22 cellular contexts compared by ENCODE assay signal in the genomic region with DNA sequence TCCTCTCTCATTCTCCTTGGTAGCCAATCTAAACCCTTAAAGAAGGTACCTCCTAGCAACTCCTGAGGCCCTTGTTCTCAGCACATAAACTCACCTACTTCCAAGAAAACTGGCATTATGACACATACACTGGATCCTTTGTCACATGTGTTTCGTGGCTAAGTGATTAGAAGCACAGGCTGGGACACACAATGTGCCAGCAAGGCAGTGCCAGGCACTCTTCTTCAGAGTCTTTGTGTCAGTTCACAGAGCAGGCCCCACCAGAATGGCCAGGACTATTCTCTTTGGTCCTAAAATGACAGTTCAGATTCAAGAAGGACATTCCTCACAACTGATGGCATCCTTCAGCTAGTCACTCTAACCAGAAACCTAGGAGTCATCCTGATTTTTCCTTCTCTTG. TPM values are rescaled to one million over a fixed set of nuclear protein-coding genes. Genes with fewer than 3 reads are reported as not detected.
"Had no signal": no experiment of that assay in that cellular context is flagged by ENCODE, and none has a peak within 500 bp of the region (broad histone marks: within the 10 kb centered on the region; RNA-seq: fewer than 3 reads in every experiment).

No MANE protein-coding gene starts in this region.

- H3K4me3 ChIP-seq: ascending aorta, breast epithelium, mucosa of descending colon, neural progenitor cell, sigmoid colon, tibial artery had no signal

- H3K36me3 ChIP-seq: breast epithelium had no signal

- FAIRE-seq: TTC549, urothelium cell line had no signal

- DNase-seq: activated CD8-positive, alpha-beta T cell treated with anti-CD3 and anti-CD28 coated beads for 36 hours; activated naive CD4-positive, alpha-beta T cell; activated T-cell treated with anti-CD3 and anti-CD28 coated beads, Interleukin-2, amount 50 U/mL, for 1 hour; endodermal cell; foreskin fibroblast; islet precursor cell; mammary epithelial cell; mucosa of descending colon; naive thymus-derived CD4-positive, alpha-beta T cell; sigmoid colon; stimulated activated CD4-positive, alpha-beta T cell treated with anti-CD3 and anti-CD28 coated beads, Interleukin-4, amount 100 ng/mL, for 24 hours; SW 1271; tibial artery had no signal

- H3K27me3 ChIP-seq: ascending aorta, breast epithelium, neural progenitor cell, sigmoid colon, tibial artery had no signal

- ATAC-seq: activated CD8-positive, alpha-beta T cell treated with anti-CD3 and anti-CD28 coated beads for 36 hours; activated T-helper 17 cell treated with anti-CD3 and anti-CD28 coated beads, Interleukin-2, amount 50 U/mL, for 72 hours; left lobe of liver; mucosa of descending colon; naive thymus-derived CD4-positive, alpha-beta T cell; stimulated activated effector memory CD8-positive, alpha-beta T cell treated with anti-CD3 and anti-CD28 coated beads, Interleukin-12 subunit alpha, Interleukin-12 subunit beta, amount 100 ng/mL, for 72 hours had no signal

- H3K9me3 ChIP-seq: ascending aorta, breast epithelium, mucosa of descending colon, sigmoid colon, tibial artery had no signal

- H3K4me1 Mint-ChIP-seq: activated T-helper 17 cell treated with anti-CD3 and anti-CD28 coated beads, Interleukin-2, amount 50 U/mL, for 72 hours; naive thymus-derived CD4-positive, alpha-beta T cell; neural progenitor cell; stimulated activated effector memory CD8-positive, alpha-beta T cell treated with anti-CD3 and anti-CD28 coated beads, Interleukin-12 subunit alpha, Interleukin-12 subunit beta, amount 100 ng/mL, for 72 hours had no signal

- H3K27me3 Mint-ChIP-seq: activated CD8-positive, alpha-beta T cell treated with anti-CD3 and anti-CD28 coated beads for 36 hours; activated T-helper 17 cell treated with anti-CD3 and anti-CD28 coated beads, Interleukin-2, amount 50 U/mL, for 72 hours; naive thymus-derived CD4-positive, alpha-beta T cell had no signal

- H3K4me3 Mint-ChIP-seq: activated CD8-positive, alpha-beta T cell treated with anti-CD3 and anti-CD28 coated beads for 36 hours; activated T-helper 17 cell treated with anti-CD3 and anti-CD28 coated beads, Interleukin-2, amount 50 U/mL, for 72 hours; endodermal cell; naive thymus-derived CD4-positive, alpha-beta T cell; neural progenitor cell; stimulated activated effector memory CD8-positive, alpha-beta T cell treated with anti-CD3 and anti-CD28 coated beads, Interleukin-12 subunit alpha, Interleukin-12 subunit beta, amount 100 ng/mL, for 72 hours had no signal

- H3K9me3 Mint-ChIP-seq: activated CD8-positive, alpha-beta T cell treated with anti-CD3 and anti-CD28 coated beads for 36 hours; activated T-helper 17 cell treated with anti-CD3 and anti-CD28 coated beads, Interleukin-2, amount 50 U/mL, for 72 hours; endodermal cell; naive thymus-derived CD4-positive, alpha-beta T cell; neural progenitor cell; stimulated activated effector memory CD8-positive, alpha-beta T cell treated with anti-CD3 and anti-CD28 coated beads, Interleukin-12 subunit alpha, Interleukin-12 subunit beta, amount 100 ng/mL, for 72 hours had no signal

- H3K27ac ChIP-seq: ascending aorta, breast epithelium, epithelial cell of prostate, neural progenitor cell, sigmoid colon, tibial artery had no signal

- H3K27ac Mint-ChIP-seq: activated CD8-positive, alpha-beta T cell treated with anti-CD3 and anti-CD28 coated beads for 36 hours; activated T-helper 17 cell treated with anti-CD3 and anti-CD28 coated beads, Interleukin-2, amount 50 U/mL, for 72 hours; endodermal cell; neural progenitor cell; stimulated activated effector memory CD8-positive, alpha-beta T cell treated with anti-CD3 and anti-CD28 coated beads, Interleukin-12 subunit alpha, Interleukin-12 subunit beta, amount 100 ng/mL, for 72 hours had no signal

- H3K4me1 ChIP-seq: ascending aorta, breast epithelium, sigmoid colon, tibial artery had no signal

RNA-seq across cellular contexts. Expression of gene GEN1, which starts 40.6 kb away (rescaled TPM):
- total RNA-seq: ascending aorta had no signal
